Comparison of ENCODE assay signal across 12 cellular contexts in the genomic region with DNA sequence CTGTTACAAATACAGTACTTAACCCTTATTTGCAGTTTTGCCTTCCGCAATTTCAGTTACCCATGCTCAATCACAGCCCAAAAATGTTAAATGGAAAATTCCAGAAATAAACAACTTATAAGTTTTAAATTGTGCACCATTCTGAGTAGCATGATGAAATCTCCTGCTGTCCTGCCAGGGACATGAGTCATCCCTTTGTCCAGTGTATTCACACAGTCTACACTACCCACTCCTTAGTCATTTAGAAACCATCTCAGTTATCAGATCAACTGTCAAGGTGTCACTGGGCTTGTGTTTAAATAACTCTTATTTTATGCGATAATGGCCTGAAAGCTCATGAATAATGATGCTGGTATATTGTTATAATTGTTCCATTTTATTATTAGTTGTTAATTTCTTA.
A peak's percentile ranks its signal among the peaks of the same experiment; 100 is the strongest.
DNase-seq lines count a peak whose midpoint lies in the region; ATAC-seq, FAIRE-seq and TF ChIP-seq lines count a peak whose summit lies in the region.
"Had no signal": no experiment of that assay in that cellular context is flagged by ENCODE, and none has a peak within 500 bp of the region (broad histone marks: within the 10 kb centered on the region; RNA-seq: fewer than 3 reads in every experiment).

No MANE protein-coding gene starts in this region.

- TF ChIP-seq CTCF in AG04450 (IDR thresholded peaks at IDR 0.05; ENCODE audit: low read depth, low read length): no peak
- TF ChIP-seq CTCF in astrocyte (IDR thresholded peaks at IDR 0.05; ENCODE audit: insufficient read depth, low read depth, low read length): no peak

- peak; percentile 47 for ATAC-seq in HG02885 (IDR thresholded peaks at IDR 0.05; ENCODE audit: poor library complexity, unreplicated experiment)
- ATAC-seq: natural killer cell had no signal

- H3K4me3 Mint-ChIP-seq in astrocyte (ENCODE audit: unreplicated experiment): no peak overlapping the region
- H3K4me3 Mint-ChIP-seq: activated CD4-positive, alpha-beta T cell treated with anti-CD3 and anti-CD28 coated beads, Interleukin-2, amount 10 ng/mL, durations not matched to agents 24 days and 14 days; CD14-positive monocyte; natural killer cell had no signal

- no peaks in the 10 kb centered on the region for H3K36me3 ChIP-seq in astrocyte (ENCODE audit: insufficient read depth, low read length)

- no peaks in the 10 kb centered on the region for H3K27me3 Mint-ChIP-seq in astrocyte (ENCODE audit: low read depth, unreplicated experiment)
- H3K27me3 Mint-ChIP-seq: activated CD4-positive, alpha-beta T cell treated with anti-CD3 and anti-CD28 coated beads, Interleukin-2, amount 10 ng/mL, durations not matched to agents 24 days and 14 days had no signal

- POLR2A ChIA-PET in AG04450 (lab: Yijun Ruan, JAX): interaction anchor here (1.1 kb wide), 1 partner anchor 11 kb away, joined by 4 read pairs; no protein-coding TSS in a partner anchor

- H3K36me3 Mint-ChIP-seq in astrocyte (ENCODE audit: low read depth, unreplicated experiment): no peaks in the 10 kb centered on the region
- H3K36me3 Mint-ChIP-seq: CD14-positive monocyte, natural killer cell had no signal

- H3K9me3 Mint-ChIP-seq in astrocyte (ENCODE audit: unreplicated experiment): no peaks in the 10 kb centered on the region
- H3K9me3 Mint-ChIP-seq: activated CD4-positive, alpha-beta T cell treated with anti-CD3 and anti-CD28 coated beads, Interleukin-2, amount 10 ng/mL, durations not matched to agents 24 days and 14 days had no signal

- FAIRE-seq in astrocyte (lab: Jason Lieb, UNC): no peak

- H3K27me3 ChIP-seq in AG04450 (ENCODE audit: control insufficient read depth, insufficient read depth, low read length) (no peaks in the 10 kb centered on the region), astrocyte (ENCODE audit: insufficient read depth, low read length) (no peaks in the 10 kb centered on the region)

- no peaks in the 10 kb centered on the region for H4K20me1 ChIP-seq in astrocyte (ENCODE audit: insufficient read depth, low read length)

- peak overlapping the region; percentile 93 for H3K27ac Mint-ChIP-seq in astrocyte (ENCODE audit: unreplicated experiment)
- H3K27ac Mint-ChIP-seq: activated CD4-positive, alpha-beta T cell treated with anti-CD3 and anti-CD28 coated beads, Interleukin-2, amount 10 ng/mL, durations not matched to agents 24 days and 14 days; CD14-positive monocyte; natural killer cell had no signal

- no peak overlapping the region for H2AFZ ChIP-seq in astrocyte (ENCODE audit: low read depth, low read length)

- H3K4me3 ChIP-seq in AG04450 (ENCODE audit: low read depth, low read length) (no peak overlapping the region), astrocyte (ENCODE audit: insufficient read depth, low read depth, low read length) (no peak overlapping the region)

- H3K9ac ChIP-seq in astrocyte (ENCODE audit: low read length): no peak overlapping the region

- no peaks in the 10 kb centered on the region for H3K79me2 ChIP-seq in astrocyte (ENCODE audit: insufficient read depth, low read length)

- H3K4me2 ChIP-seq in astrocyte (ENCODE audit: low read length): no peak overlapping the region

- DNase-seq in AG04450 (ENCODE audit: low read depth, low spot score) (peak; percentile 70), astrocyte (ENCODE audit: low read depth) (peak; percentile 97), islet precursor cell (peak; percentile 73), GDM1 (lab: John Stamatoyannopoulos, UW) (no peak), NCI-H187 treated with DMSO at 0.1 percent for 48 hours (lab: John Stamatoyannopoulos, UW) (no peak), NCI-H2029 treated with DMSO at 0.1 percent for 48 hours (lab: John Stamatoyannopoulos, UW) (no peak)
- DNase-seq in activated CD8-positive, alpha-beta memory T cell treated with anti-CD3 and anti-CD28 coated beads, Interleukin-2, amount 50 U/mL, for 4 hours: no peak
- DNase-seq: activated CD4-positive, alpha-beta T cell treated with anti-CD3 and anti-CD28 coated beads, Interleukin-2, amount 10 ng/mL, durations not matched to agents 24 days and 14 days; natural killer cell; NCI-H526 had no signal

- H3K4me1 Mint-ChIP-seq in astrocyte (ENCODE audit: low read depth, unreplicated experiment): peaks cover 39% of the 10 kb centered on the region
- H3K4me1 Mint-ChIP-seq: activated CD4-positive, alpha-beta T cell treated with anti-CD3 and anti-CD28 coated beads, Interleukin-2, amount 10 ng/mL, durations not matched to agents 24 days and 14 days; CD14-positive monocyte; natural killer cell had no signal

- H3K27ac ChIP-seq in AG04450 (ENCODE audit: low read depth, low read length): no peak overlapping the region
- H3K27ac ChIP-seq in astrocyte (ENCODE audit: low read depth, low read length): peak overlapping the region; percentile 40

- H3K4me1 ChIP-seq in astrocyte (ENCODE audit: insufficient read depth, low read length): peaks cover 10% of the 10 kb centered on the region

- CTCF ChIA-PET in AG04450 (lab: Charles Lee): interaction anchor here (1.7 kb wide), 1 partner anchor 510 kb away, joined by 11 read pairs; no protein-coding TSS in a partner anchor

- no peaks in the 10 kb centered on the region for H3K9me3 ChIP-seq in AG04450 (ENCODE audit: control insufficient read depth, insufficient read depth, low read length)
- H3K9me3 ChIP-seq in astrocyte (ENCODE audit: insufficient read depth, low read depth, low read length): no peaks in the 10 kb centered on the region

Comparison
In these comparisons a context has a peak if more than half of its experiments do, and no peak if none do; other contexts are left out.
1. DNase-seq: peak in AG04450 (single experiment), astrocyte (single experiment) and islet precursor cell (single experiment); none in GDM1 (single experiment), activated CD8-positive, alpha-beta memory T cell treated with anti-CD3 and anti-CD28 coated beads, Interleukin-2, amount 50 U/mL, for 4 hours (single experiment), NCI-H187 treated with DMSO at 0.1 percent for 48 hours (single experiment) and NCI-H2029 treated with DMSO at 0.1 percent for 48 hours (single experiment).